21 cellular contexts compared by ENCODE assay signal in the genomic region with DNA sequence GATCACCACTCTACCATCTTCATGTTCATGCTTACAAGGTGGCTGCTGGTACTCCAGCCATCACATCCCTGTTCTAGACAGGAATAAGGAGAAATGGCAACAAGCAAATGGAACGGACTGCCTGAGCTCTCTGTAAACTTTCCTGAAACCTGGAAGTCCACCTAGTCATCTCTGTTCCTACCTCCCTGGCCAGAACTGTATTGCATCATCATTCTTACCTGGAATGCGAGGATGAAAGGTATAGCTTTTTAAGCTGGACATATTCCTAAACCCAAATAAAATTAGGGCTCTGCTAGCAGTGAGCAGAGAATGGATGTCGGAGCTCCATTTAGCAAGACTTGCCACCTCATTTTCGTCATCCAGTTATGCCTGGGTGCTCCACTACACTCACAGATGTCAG.
"Had no signal": no experiment of that assay in that cellular context is flagged by ENCODE, and none has a peak within 500 bp of the region (broad histone marks: within the 10 kb centered on the region; RNA-seq: fewer than 3 reads in every experiment).

No MANE protein-coding gene starts in this region.

- H3K4me2 ChIP-seq: hepatocyte had no signal

- H3K9me3 ChIP-seq: esophagus squamous epithelium, gastroesophageal sphincter, heart left ventricle, left lung, lower lobe of right lung, mucosa of descending colon had no signal

- H3K27me3 ChIP-seq: esophagus squamous epithelium, gastroesophageal sphincter, heart left ventricle, hepatocyte, left lung had no signal

- H3K27ac ChIP-seq: epithelial cell of prostate, esophagus squamous epithelium, gastroesophageal sphincter, heart left ventricle, hepatocyte, left lung, lower lobe of right lung had no signal

- H3K4me1 ChIP-seq: esophagus squamous epithelium, heart left ventricle, left lung, lower lobe of right lung had no signal

- DNase-seq: cortex of kidney; effector CD8-positive, alpha-beta T cell; effector memory CD8-positive, alpha-beta T cell; endodermal cell; erythroblast; esophagus squamous epithelium; foreskin fibroblast; heart left ventricle; hypothalamus; immature natural killer cell; left cardiac atrium; left lung; left ventricle myocardium superior; lower lobe of right lung; mesenchymal stem cell; mucosa of descending colon; naive B cell had no signal

- H3K4me3 ChIP-seq: esophagus squamous epithelium, gastroesophageal sphincter, heart left ventricle, hepatocyte, left lung, lower lobe of right lung, mucosa of descending colon had no signal

- ATAC-seq: effector memory CD8-positive, alpha-beta T cell; esophagus mucosa; gastroesophageal sphincter; heart left ventricle; left cardiac atrium; left lung; left ventricle myocardium superior; lower lobe of right lung; mucosa of descending colon had no signal

- H2AFZ ChIP-seq: hepatocyte had no signal

- H3K36me3 ChIP-seq: esophagus squamous epithelium, gastroesophageal sphincter, heart left ventricle, left lung, lower lobe of right lung had no signal
